Comparison of ENCODE assay signal across 8 cellular contexts in the genomic region with DNA sequence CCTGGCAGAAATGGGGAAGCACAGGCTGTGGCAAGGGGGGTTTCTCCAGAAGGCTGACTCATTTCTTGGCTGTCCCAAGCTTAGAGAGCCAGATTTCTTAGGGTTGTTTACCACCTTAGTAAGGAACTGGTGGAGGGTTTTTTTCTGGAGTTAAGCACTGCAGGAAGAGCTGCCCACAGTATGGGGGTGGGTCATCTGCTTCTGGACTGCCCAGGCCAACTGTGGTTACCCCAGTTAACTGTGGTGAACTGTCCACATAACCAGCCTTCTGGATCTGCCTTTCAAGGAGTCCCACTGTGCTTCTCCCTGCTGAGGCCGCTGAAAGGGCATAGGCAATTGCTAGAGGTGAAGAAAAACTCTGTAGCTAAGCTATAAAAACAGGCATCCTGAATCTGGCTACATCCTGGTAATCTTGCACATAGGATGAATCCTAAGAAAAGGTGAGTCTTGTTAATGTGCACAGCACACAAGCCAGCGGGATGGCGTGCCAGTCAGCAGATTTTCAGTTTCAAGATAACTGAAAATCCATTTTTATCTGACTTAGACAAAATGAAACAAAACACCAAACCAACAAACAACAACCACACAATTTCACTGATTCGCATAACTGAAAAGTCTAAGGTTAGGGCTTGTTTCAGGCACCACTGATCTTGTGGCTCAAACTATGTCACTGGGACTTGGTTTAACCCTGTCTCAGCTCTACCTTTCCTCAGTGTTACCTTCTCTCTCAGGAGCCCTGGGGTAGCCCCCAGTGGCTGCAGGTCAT. TPM values are rescaled to one million over a fixed set of nuclear protein-coding genes. Genes with fewer than 3 reads are reported as not detected.
DNase-seq lines count a peak whose midpoint lies in the region; ATAC-seq and TF ChIP-seq lines count a peak whose summit lies in the region.

No MANE protein-coding gene starts in this region.

- H3K4me3 ChIP-seq in SU-DHL-6 (ENCODE audit: insufficient read depth, low read length, poor library complexity, severe bottlenecking) = no peak overlapping the region
- H3K4me3 ChIP-seq in GM23248 = no peak overlapping the region

- no peaks in the 10 kb centered on the region for H3K4me1 ChIP-seq in GM23248 (ENCODE audit: insufficient read depth)

- H4K20me1 ChIP-seq in SU-DHL-6 (ENCODE audit: low read depth, low read length) = no peaks in the 10 kb centered on the region
- H4K20me1 ChIP-seq in GM23248 (ENCODE audit: insufficient read depth) = no peaks in the 10 kb centered on the region

- H3K27ac ChIP-seq in SU-DHL-6 (ENCODE audit: low read depth, low read length) (no peak overlapping the region), GM23248 (no peak overlapping the region)

- no peak for TF ChIP-seq CTCF in SU-DHL-6 (IDR thresholded peaks at IDR 0.05; ENCODE audit: insufficient read depth, low read length, poor library complexity, severe bottlenecking)
- TF ChIP-seq CTCF in omental fat pad (IDR thresholded peaks at IDR 0.05) = no peak

- H3K36me3 ChIP-seq in SU-DHL-6 (ENCODE audit: low read length) = no peaks in the 10 kb centered on the region
- H3K36me3 ChIP-seq in GM23248 (ENCODE audit: low read depth) = no peaks in the 10 kb centered on the region

- peak; percentile 53 for DNase-seq in activated CD4-positive, alpha-beta T cell treated with anti-CD3 and anti-CD28 coated beads for 48 hours
- no peak for DNase-seq in activated CD4-positive, alpha-beta T cell treated with anti-CD3 and anti-CD28 coated beads for 4 hours
- DNase-seq in omental fat pad (ENCODE audit: low spot score) (no peak), COLO668 (lab: John Stamatoyannopoulos, UW; ENCODE audit: unreplicated experiment) (no peak), GM23248 (no peak), NCI-H2029 (lab: John Stamatoyannopoulos, UW) (no peak)

- in situ Hi-C loops in GM23248 (cut with MboI) = no loop called here

- no peaks in the 10 kb centered on the region for H3K79me2 ChIP-seq in SU-DHL-6 (ENCODE audit: insufficient read depth, low read length)
- H3K79me2 ChIP-seq in GM23248 (ENCODE audit: insufficient read depth) = no peaks in the 10 kb centered on the region

- peaks cover 8% of the 10 kb centered on the region; the same call in 1 of the 2 replicates for H3K9me3 ChIP-seq in SU-DHL-6 (ENCODE audit: insufficient read depth, low read length)
- no peaks in the 10 kb centered on the region for H3K9me3 ChIP-seq in GM23248 (ENCODE audit: low read depth)

- H3K4me2 ChIP-seq in SU-DHL-6 (ENCODE audit: low read depth, low read length, poor library complexity, severe bottlenecking) (peak overlapping the region; percentile 16), GM23248 (ENCODE audit: unreplicated experiment) (no peak overlapping the region)

- H3K9ac ChIP-seq in SU-DHL-6 (ENCODE audit: low read length) (peak overlapping the region; percentile 2; the same call in 1 of the 2 replicates), GM23248 (no peak overlapping the region)

- H3F3A ChIP-seq in SU-DHL-6 (ENCODE audit: insufficient read depth) (no peaks in the 10 kb centered on the region), GM23248 (ENCODE audit: insufficient read depth) (no peaks in the 10 kb centered on the region)

- H3K27me3 ChIP-seq in SU-DHL-6 (ENCODE audit: low read length) = no peaks in the 10 kb centered on the region
- H3K27me3 ChIP-seq in GM23248 (replicated peaks; ENCODE audit: insufficient read depth) = peaks cover 36% of the 10 kb centered on the region

- 55 to 72% methylated on average over 4 of the region's 4 CpGs for WGBS in GM23248 (ENCODE audit: low coverage in 1 of 2, low lambda C conversion rate in 2 of 2, missing lambda C conversion rate in 2 of 2), 2 experiments

- peak; percentile 68 for ATAC-seq in HG03025 (IDR thresholded peaks at IDR 0.05; ENCODE audit: low FRiP score, unreplicated experiment)
- ATAC-seq in omental fat pad (ENCODE audit: low FRiP score) = peak; percentile 57

- H2AFZ ChIP-seq in SU-DHL-6 (ENCODE audit: low read depth, low read length, severe bottlenecking) (no peak overlapping the region), GM23248 (no peak overlapping the region)

- H3K9me2 ChIP-seq in SU-DHL-6 (replicated peaks; ENCODE audit: insufficient read depth, low read length) (no peaks in the 10 kb centered on the region), GM23248 (ENCODE audit: insufficient read depth) (no peaks in the 10 kb centered on the region)

RNA-seq across cellular contexts. Expression of a gene that starts 21.6 kb away (rescaled TPM):
- 1 to 10 TPM; 1.7 to 8.1 (median 7.0) TPM for total RNA-seq in omental fat pad
- total RNA-seq in GM23248 (2014; rRNA removed; shearing (Covaris generic)) = 0.76 TPM in 2 replicates
- polyA plus RNA-seq in GM23248 (2016; fragmentation: Nextera tagmentation; extraction: Ambion mirVana) = not detected in 2 replicates
